ENCODE assay signal across 8 cellular contexts in genomic region chr1:63524166-63524565, GRCh38. TPM values are rescaled to one million over a fixed set of nuclear protein-coding genes. Genes with fewer than 3 reads are reported as not detected.
DNase-seq lines count a peak whose midpoint lies in the region; ATAC-seq lines count a peak whose summit lies in the region.

No MANE protein-coding gene starts in this region.

- H3K4me3 Mint-ChIP-seq in central memory CD8-positive, alpha-beta T cell, result peak overlapping the region; percentile 92
- H3K4me3 Mint-ChIP-seq in naive thymus-derived CD4-positive, alpha-beta T cell, result peak overlapping the region; percentile 82 to 100 (median 98)

- H3K4me1 ChIP-seq in BLaER1 treated with 17β-estradiol and CSF1 and Interleukin-3, amounts not matched to agents 10 nM and 100 nM, result peaks cover 18 to 27% (median 25%) of the 10 kb centered on the region in 10 experiments
- H3K4me1 ChIP-seq in naive thymus-derived CD4-positive, alpha-beta T cell (ENCODE audit: control insufficient read depth in 2 of 2, insufficient read depth in 2 of 2, low read length in 2 of 2), result peaks cover 7 to 13% of the 10 kb centered on the region in 2 donors

- CTCF ChIA-PET in naive thymus-derived CD4-positive, alpha-beta T cell (lab: Charles Lee), result no interaction called here

- no peaks in the 10 kb centered on the region for H3K9me3 Mint-ChIP-seq in central memory CD8-positive, alpha-beta T cell
- H3K9me3 Mint-ChIP-seq in naive thymus-derived CD4-positive, alpha-beta T cell, result no peaks in the 10 kb centered on the region

- peaks cover 0 to 32% (median 4%) of the 10 kb centered on the region in 11 experiments; a peak in 10 of 22 replicates for H3K36me3 ChIP-seq in BLaER1 treated with 17β-estradiol and CSF1 and Interleukin-3, amounts not matched to agents 10 nM and 100 nM
- no peaks in the 10 kb centered on the region for H3K36me3 ChIP-seq in naive thymus-derived CD4-positive, alpha-beta T cell (ENCODE audit: control insufficient read depth in 2 of 3, insufficient read depth in 3 of 3, low read length in 3 of 3)

- H3K9me3 ChIP-seq in BLaER1 treated with 17β-estradiol and CSF1 and Interleukin-3, amounts not matched to agents 10 nM and 100 nM (replicated peaks in 1 of 11), result no peaks in the 10 kb centered on the region
- H3K9me3 ChIP-seq in naive thymus-derived CD4-positive, alpha-beta T cell (ENCODE audit: control insufficient read depth in 2 of 3, low read length in 3 of 3), result no peaks in the 10 kb centered on the region

- peak overlapping the region; percentile 94 for H3K27ac Mint-ChIP-seq in central memory CD8-positive, alpha-beta T cell (ENCODE audit: low read depth)
- peak overlapping the region; percentile 93 to 99 (median 97) for H3K27ac Mint-ChIP-seq in naive thymus-derived CD4-positive, alpha-beta T cell

- peaks cover 38% of the 10 kb centered on the region for H3K4me1 Mint-ChIP-seq in central memory CD8-positive, alpha-beta T cell
- peaks cover 12 to 47% (median 36%) of the 10 kb centered on the region in 7 donors for H3K4me1 Mint-ChIP-seq in naive thymus-derived CD4-positive, alpha-beta T cell

- peak overlapping the region; percentile 81 to 97 (median 90) for H3K9ac ChIP-seq in BLaER1 treated with 17β-estradiol and CSF1 and Interleukin-3, amounts not matched to agents 10 nM and 100 nM

- DNase-seq in M059J (ENCODE audit: low read depth) (peak; percentile 8), iPS-NIHi11 (ENCODE audit: low spot score) (no peak), UCSD-AML1 (lab: John Stamatoyannopoulos, UW; ENCODE audit: unreplicated experiment) (no peak)
- DNase-seq in central memory CD8-positive, alpha-beta T cell (ENCODE audit: low spot score in 2 of 2), result no peak
- no peak for DNase-seq in naive thymus-derived CD4-positive, alpha-beta T cell

- no peaks in the 10 kb centered on the region for H3K27me3 Mint-ChIP-seq in central memory CD8-positive, alpha-beta T cell
- peaks cover 0 to 2% (median 0%) of the 10 kb centered on the region in 5 donors for H3K27me3 Mint-ChIP-seq in naive thymus-derived CD4-positive, alpha-beta T cell

- intact Hi-C loops in naive thymus-derived CD4-positive, alpha-beta T cell (cut with micrococcal nuclease), result loop anchor here (5.0 to 10.0 kb wide), 2 partner anchors 1441 to 1898 kb away; partner anchors contain the start of genes JAK1 (in 1 of the 2), LEPR (in 1 of the 2) and LEPROT (in 1 of the 2)

- H3K36me3 Mint-ChIP-seq in central memory CD8-positive, alpha-beta T cell (ENCODE audit: insufficient read depth), result peaks cover 19% of the 10 kb centered on the region
- H3K36me3 Mint-ChIP-seq in naive thymus-derived CD4-positive, alpha-beta T cell, result peaks cover 0 to 6% (median 0%) of the 10 kb centered on the region in 5 donors

- H3K27me3 ChIP-seq in BLaER1 treated with 17β-estradiol and CSF1 and Interleukin-3, amounts not matched to agents 10 nM and 100 nM, result no peaks in the 10 kb centered on the region
- no peaks in the 10 kb centered on the region for H3K27me3 ChIP-seq in naive thymus-derived CD4-positive, alpha-beta T cell (ENCODE audit: control insufficient read depth in 2 of 2, insufficient read depth in 2 of 2, low read length in 2 of 2)

- H3K4me2 ChIP-seq in BLaER1 treated with 17β-estradiol and CSF1 and Interleukin-3, amounts not matched to agents 10 nM and 100 nM, result peak overlapping the region; percentile 67 to 93 (median 88)

- peak overlapping the region; percentile 72 to 87 (median 77) for H3K4me3 ChIP-seq in BLaER1 treated with 17β-estradiol and CSF1 and Interleukin-3, amounts not matched to agents 10 nM and 100 nM
- peak overlapping the region; percentile 83 for H3K4me3 ChIP-seq in naive thymus-derived CD4-positive, alpha-beta T cell (ENCODE audit: low read length)

- POLR2A ChIA-PET in naive thymus-derived CD4-positive, alpha-beta T cell (lab: Charles Lee), result interaction anchor here (1.0 to 1.9 kb wide), 2 partner anchors 69 to 1089 kb away, joined by 3 to 4 read pairs; partner anchors contain the start of gene PGM1

- H3K27ac ChIP-seq in BLaER1 treated with 17β-estradiol and CSF1 and Interleukin-3, amounts not matched to agents 10 nM and 100 nM, result peak overlapping the region; percentile 86 to 99 (median 93); a peak in 21 of 22 replicates
- peak overlapping the region; percentile 78 for H3K27ac ChIP-seq in naive thymus-derived CD4-positive, alpha-beta T cell (ENCODE audit: low read depth, low read length)

- H4K20me1 ChIP-seq in BLaER1 treated with 17β-estradiol and CSF1 and Interleukin-3, amounts not matched to agents 10 nM and 100 nM, result no peaks in the 10 kb centered on the region

- no peak for ATAC-seq in central memory CD8-positive, alpha-beta T cell (replicated peaks; ENCODE audit: extremely low read depth, poor library complexity, severe bottlenecking)
- no peak for ATAC-seq in naive thymus-derived CD4-positive, alpha-beta T cell
- ATAC-seq in HG03159 (IDR thresholded peaks at IDR 0.05; ENCODE audit: unreplicated experiment) (no peak), GM21367 (IDR thresholded peaks at IDR 0.05; ENCODE audit: unreplicated experiment) (no peak)

RNA-seq across cellular contexts. Expression of gene EFCAB7, which starts 0.8 kb away (rescaled TPM):
- total RNA-seq in M059J (2014; rRNA removed; shearing (Covaris generic)), result 5.1 and 6.9 TPM in 2 replicates
- total RNA-seq in naive thymus-derived CD4-positive, alpha-beta T cell, result 10 to 100 TPM in 1 of 5 experiments, 1 to 10 TPM in 4; 4.1 to 13.5 (median 9.2) TPM
- 1 to 10 TPM; 3.7 to 5.2 TPM for polyA plus RNA-seq in naive thymus-derived CD4-positive, alpha-beta T cell

RNA-seq across cellular contexts. Expression of gene ITGB3BP, which starts 1.1 kb away (rescaled TPM):
- 63.0 and 69.4 TPM in 2 replicates for total RNA-seq in M059J (2014; rRNA removed; shearing (Covaris generic))
- 10 to 100 TPM; 16.5 to 52.6 (median 32.9) TPM for total RNA-seq in naive thymus-derived CD4-positive, alpha-beta T cell
- 10 to 100 TPM; 19.6 to 24.6 TPM for polyA plus RNA-seq in naive thymus-derived CD4-positive, alpha-beta T cell
